8 cellular contexts compared by ENCODE assay signal in the genomic region with DNA sequence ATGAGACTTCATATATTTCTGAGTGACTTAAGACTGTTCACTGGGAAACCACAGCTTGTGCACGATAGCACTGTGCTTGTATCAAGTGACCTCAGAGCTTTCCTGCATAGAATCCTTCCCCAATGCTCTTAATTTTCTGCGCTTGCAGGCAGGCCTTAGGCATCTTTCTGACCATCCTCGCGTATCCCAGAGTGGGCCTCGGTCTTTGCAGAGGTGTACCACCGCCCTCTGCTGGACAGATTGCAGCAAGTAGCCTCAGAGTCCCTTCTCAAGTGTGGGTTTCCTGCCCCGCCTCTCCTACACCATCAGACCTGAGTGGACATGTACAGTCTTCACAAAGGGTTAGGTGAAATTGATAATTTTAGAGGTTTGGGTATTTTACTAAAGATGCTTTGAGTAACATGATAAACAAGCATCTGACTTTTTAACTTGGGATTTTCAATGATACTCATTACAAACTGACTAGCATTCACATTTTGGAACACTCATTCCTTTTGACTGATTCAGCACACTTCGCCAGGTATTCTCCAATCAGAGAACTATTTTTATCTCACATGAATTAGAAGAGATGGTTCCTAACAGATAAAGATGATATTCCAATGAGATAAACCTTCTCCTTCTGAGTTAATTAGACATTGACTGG.
DNase-seq lines count a peak whose midpoint lies in the region; ATAC-seq and TF ChIP-seq lines count a peak whose summit lies in the region.

No MANE protein-coding gene starts in this region.

- H3K9me3 ChIP-seq in PC-9 (ENCODE audit: insufficient read depth, low read depth) (no peaks in the 10 kb centered on the region), neural progenitor cell (ENCODE audit: low read depth) (no peaks in the 10 kb centered on the region)

- H3K36me3 ChIP-seq in PC-9 (ENCODE audit: low read depth) (no peaks in the 10 kb centered on the region), neural progenitor cell (no peaks in the 10 kb centered on the region)

- H3K4me1 Mint-ChIP-seq in activated T-cell treated with anti-CD3 and anti-CD28 coated beads, Interleukin-2, amount 50 U/mL, for 72 hours (ENCODE audit: low read depth), result peaks cover 29% of the 10 kb centered on the region
- peaks cover 18% of the 10 kb centered on the region for H3K4me1 Mint-ChIP-seq in neural progenitor cell

- H3K9ac ChIP-seq in neural progenitor cell, result no peak overlapping the region

- H3K4me1 ChIP-seq in PC-9 (replicated peaks; ENCODE audit: insufficient read depth) (peaks cover 6% of the 10 kb centered on the region; the same call in 1 of the 2 replicates), neural progenitor cell (no peaks in the 10 kb centered on the region)

- H3K27ac ChIP-seq in PC-9 (no peak overlapping the region), neural progenitor cell (no peak overlapping the region)

- H3K4me2 ChIP-seq in PC-9 (peak overlapping the region; percentile 27; the same call in 1 of the 2 replicates), neural progenitor cell (no peak overlapping the region)

- TF ChIP-seq EP300 in Ishikawa (IDR thresholded peaks at IDR 0.05; ENCODE audit: borderline replicate concordance), result no peak

- H3F3A ChIP-seq in PC-9 (ENCODE audit: insufficient read depth, low read depth) (no peaks in the 10 kb centered on the region), neural progenitor cell (ENCODE audit: low read depth) (no peaks in the 10 kb centered on the region)

- no peak overlapping the region for H3K27ac Mint-ChIP-seq in activated T-cell treated with anti-CD3 and anti-CD28 coated beads, Interleukin-2, amount 50 U/mL, for 72 hours
- no peak overlapping the region for H3K27ac Mint-ChIP-seq in neural progenitor cell

- H2AFZ ChIP-seq in PC-9, result no peak overlapping the region
- no peak overlapping the region for H2AFZ ChIP-seq in neural progenitor cell (replicated peaks)

- H3K79me2 ChIP-seq in PC-9 (ENCODE audit: low read depth) (no peaks in the 10 kb centered on the region), neural progenitor cell (ENCODE audit: low read depth) (no peaks in the 10 kb centered on the region)

- H4K20me1 ChIP-seq in PC-9 (ENCODE audit: insufficient read depth), result no peaks in the 10 kb centered on the region
- no peaks in the 10 kb centered on the region for H4K20me1 ChIP-seq in neural progenitor cell (ENCODE audit: low read depth)

- H3K27me3 Mint-ChIP-seq in activated T-cell treated with anti-CD3 and anti-CD28 coated beads, Interleukin-2, amount 50 U/mL, for 72 hours (ENCODE audit: low read depth), result no peaks in the 10 kb centered on the region
- peaks cover 3% of the 10 kb centered on the region for H3K27me3 Mint-ChIP-seq in neural progenitor cell (ENCODE audit: insufficient read depth, low read depth)

- H3K9me2 ChIP-seq in PC-9 (ENCODE audit: insufficient read depth), result no peaks in the 10 kb centered on the region

- POLR2A ChIA-PET in PC-9 (lab: Charles Lee; ENCODE audit: unreplicated experiment), result no interaction called here

- no TSS peak for BruUV-seq in PC-9 (replicated peaks; lab: Mats Ljungman, UMichigan)

- H3K27me3 ChIP-seq in PC-9 (ENCODE audit: insufficient read depth, low read depth), result no peaks in the 10 kb centered on the region
- H3K27me3 ChIP-seq in neural progenitor cell, result no peaks in the 10 kb centered on the region

- peaks cover 0 to 7% of the 10 kb centered on the region in 2 donors for H3K9me3 Mint-ChIP-seq in activated T-cell treated with anti-CD3 and anti-CD28 coated beads, Interleukin-2, amount 50 U/mL, for 72 hours
- peaks cover 4% of the 10 kb centered on the region for H3K9me3 Mint-ChIP-seq in neural progenitor cell

- CTCF ChIA-PET in PC-9 (lab: Charles Lee), result no interaction called here

- peak; percentile 98 for ATAC-seq in GM21723 (IDR thresholded peaks at IDR 0.05; ENCODE audit: unreplicated experiment)
- peak; percentile 95 to 98 for ATAC-seq in activated T-cell treated with anti-CD3 and anti-CD28 coated beads, Interleukin-2, amount 50 U/mL, for 72 hours (replicated peaks in 1 of 2)

- intact Hi-C loops in PC-9 (cut with micrococcal nuclease; ENCODE audit: unreplicated experiment), result loop anchor here (1.0 to 10.0 kb wide), 5 partner anchors 210 to 1098 kb away; partner anchors contain the start of gene HSPA13

- DNase-seq in Daoy (ENCODE audit: low read depth) (peak; percentile 69), PC-9 (peak; percentile 55 to 78), fibroblast of pulmonary artery (ENCODE audit: low read depth) (peak; percentile 95), neural progenitor cell (ENCODE audit: low spot score) (peak; percentile 93), stromal cell of bone marrow (ENCODE audit: low read depth) (peak; percentile 79)
- DNase-seq in activated T-cell treated with anti-CD3 and anti-CD28 coated beads, Interleukin-2, amount 50 U/mL, for 72 hours, result peak; percentile 80 to 83

- no peak overlapping the region for H3K4me3 ChIP-seq in PC-9
- H3K4me3 ChIP-seq in fibroblast of pulmonary artery (replicated peaks; ENCODE audit: low read depth, low read length), result no peak overlapping the region
- H3K4me3 ChIP-seq in neural progenitor cell, result no peak overlapping the region

- TF ChIP-seq RAD21 in Ishikawa (IDR thresholded peaks at IDR 0.05; ENCODE audit: low read depth), result peak; percentile 97

- peak; percentile 91 for TF ChIP-seq CTCF in PC-9 (conservative IDR thresholded peaks at IDR 0.05)
- peak; percentile 96 for TF ChIP-seq CTCF in fibroblast of pulmonary artery (IDR thresholded peaks at IDR 0.05; ENCODE audit: low read length, missing control alignments)
- peak; percentile 89 for TF ChIP-seq CTCF in neural progenitor cell (IDR thresholded peaks at IDR 0.05)

- no peak overlapping the region for H3K4me3 Mint-ChIP-seq in activated T-cell treated with anti-CD3 and anti-CD28 coated beads, Interleukin-2, amount 50 U/mL, for 72 hours
- no peak overlapping the region for H3K4me3 Mint-ChIP-seq in neural progenitor cell

- peaks cover under 1 to 4% of the 10 kb centered on the region in 2 donors for H3K36me3 Mint-ChIP-seq in activated T-cell treated with anti-CD3 and anti-CD28 coated beads, Interleukin-2, amount 50 U/mL, for 72 hours (ENCODE audit: insufficient read depth in 2 of 2)
- H3K36me3 Mint-ChIP-seq in neural progenitor cell, result no peaks in the 10 kb centered on the region

TF ChIP-seq in Ishikawa, 13 proteins besides CTCF, POLR2A, EP300 and RAD21:
- no peak for TF ChIP-seq FOXM1 (IDR thresholded peaks at IDR 0.05; ENCODE audit: borderline replicate concordance, low read depth)
- no peak for TF ChIP-seq EGR1 (IDR thresholded peaks at IDR 0.05)
- TF ChIP-seq CREB1 (IDR thresholded peaks at IDR 0.05; ENCODE audit: low read depth), result no peak
- TF ChIP-seq ZBTB7A (IDR thresholded peaks at IDR 0.05; ENCODE audit: low read depth), result no peak
- TF ChIP-seq NFIC (IDR thresholded peaks at IDR 0.05), result no peak
- TF ChIP-seq REST (IDR thresholded peaks at IDR 0.05; ENCODE audit: low read depth), result no peak
- no peak for TF ChIP-seq CEBPB (IDR thresholded peaks at IDR 0.05)
- TF ChIP-seq TAF1 (IDR thresholded peaks at IDR 0.05; ENCODE audit: low read depth), result no peak
- TF ChIP-seq, protein P1, sequence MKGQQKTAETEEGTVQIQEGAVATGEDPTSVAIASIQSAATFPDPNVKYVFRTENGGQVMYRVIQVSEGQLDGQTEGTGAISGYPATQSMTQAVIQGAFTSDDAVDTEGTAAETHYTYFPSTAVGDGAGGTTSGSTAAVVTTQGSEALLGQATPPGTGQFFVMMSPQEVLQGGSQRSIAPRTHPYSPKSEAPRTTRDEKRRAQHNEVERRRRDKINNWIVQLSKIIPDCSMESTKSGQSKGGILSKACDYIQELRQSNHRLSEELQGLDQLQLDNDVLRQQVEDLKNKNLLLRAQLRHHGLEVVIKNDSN (IDR thresholded peaks at IDR 0.05), result no peak
- TF ChIP-seq YY1 (IDR thresholded peaks at IDR 0.05; ENCODE audit: low read depth), result no peak
- TF ChIP-seq TCF12 (IDR thresholded peaks at IDR 0.05; ENCODE audit: low read depth), result no peak
- TF ChIP-seq, protein P2, sequence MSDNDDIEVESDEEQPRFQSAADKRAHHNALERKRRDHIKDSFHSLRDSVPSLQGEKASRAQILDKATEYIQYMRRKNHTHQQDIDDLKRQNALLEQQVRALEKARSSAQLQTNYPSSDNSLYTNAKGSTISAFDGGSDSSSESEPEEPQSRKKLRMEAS (IDR thresholded peaks at IDR 0.05), result no peak
- no peak for TF ChIP-seq TEAD4 (IDR thresholded peaks at IDR 0.05)
